ENCODE assay signal across 10 cellular contexts in genomic region chr19:39127812-39128510, GRCh38. TPM values are rescaled to one million over a fixed set of nuclear protein-coding genes. Genes with fewer than 3 reads are reported as not detected.
DNase-seq lines count a peak whose midpoint lies in the region; ATAC-seq and TF ChIP-seq lines count a peak whose summit lies in the region.
"Had no signal": no experiment of that assay in that cellular context is flagged by ENCODE, and none has a peak within 500 bp of the region (broad histone marks: within the 10 kb centered on the region; RNA-seq: fewer than 3 reads in every experiment).

No MANE protein-coding gene starts in this region.

- H2AK5ac ChIP-seq in trophoblast cell (ENCODE audit: low read length) = peak overlapping the region; percentile 27

- no peak overlapping the region for H4K8ac ChIP-seq in trophoblast cell (ENCODE audit: low read depth, low read length)

- H3K4me3 Mint-ChIP-seq in Calu3 (ENCODE audit: low read depth, unreplicated experiment) = peak overlapping the region; percentile 94

- H3K18ac ChIP-seq in trophoblast cell (ENCODE audit: low read length) = no peak overlapping the region

- H4K12ac ChIP-seq in trophoblast cell (ENCODE audit: low read depth, low read length) = no peak overlapping the region

- H2BK12ac ChIP-seq in trophoblast cell (ENCODE audit: low read length) = no peak overlapping the region

- H3K27ac Mint-ChIP-seq in Calu3 (ENCODE audit: unreplicated experiment) = no peak overlapping the region

- in situ Hi-C loops in Panc1 (cut with HindIII; ENCODE audit: low pct_unique_long_range_greater_than_20kb, low sequenced_read_pairs) = no loop called here

- intact Hi-C loops in Calu3 (cut with micrococcal nuclease; ENCODE audit: unreplicated experiment) (no loop called here), Panc1 (cut with micrococcal nuclease; ENCODE audit: unreplicated experiment) (no loop called here), esophagus squamous epithelium (cut with DNase I) (no loop called here)

- no peaks in the 10 kb centered on the region for H3K27me3 Mint-ChIP-seq in Calu3 (ENCODE audit: unreplicated experiment)

- peaks cover 46% of the 10 kb centered on the region for H3K36me3 Mint-ChIP-seq in Calu3 (ENCODE audit: insufficient read depth, unreplicated experiment)

- POLR2A ChIA-PET in Panc1 (lab: Charles Lee) = interaction anchor here (0.7 to 1.0 kb wide), 2 partner anchors 12 to 18 kb away, joined by 3 read pairs; no protein-coding TSS in a partner anchor

- CTCF ChIA-PET in Calu3 (lab: Charles Lee) (interaction anchor here (0.6 kb wide), 1 partner anchor 200 kb away, joined by 3 read pairs; no protein-coding TSS in a partner anchor), Panc1 (lab: Charles Lee) (interaction anchor here (0.6 kb wide), 1 partner anchor 72 kb away, joined by 3 read pairs; no protein-coding TSS in a partner anchor)

- WGBS in esophagus squamous epithelium, 2 donors = 76 to 80% methylated on average over 1 to 3 of the region's 9 CpGs
- no CpG with 5 or more reads among the region's 9 CpGs for WGBS in trophoblast cell (ENCODE audit: extremely low coverage, insufficient coverage, insufficient read length)

- H3K14ac ChIP-seq in trophoblast cell (ENCODE audit: low read length) = no peak overlapping the region

- H4K91ac ChIP-seq in trophoblast cell (ENCODE audit: low read depth, low read length) = no peak overlapping the region

- peaks cover 75% of the 10 kb centered on the region for H3K4me1 Mint-ChIP-seq in Calu3 (ENCODE audit: low read depth, unreplicated experiment)

- H3K36me3 ChIP-seq in Panc1 (ENCODE audit: control insufficient read depth, insufficient read depth, low read length) (no peaks in the 10 kb centered on the region), esophagus squamous epithelium (no peaks in the 10 kb centered on the region), trophoblast cell (ENCODE audit: control insufficient read depth in 1 of 2, insufficient read depth in 2 of 2, low read length in 2 of 2) (peaks cover 0 to 3% of the 10 kb centered on the region in 2 experiments), SJCRH30 (no peaks in the 10 kb centered on the region)
- H3K36me3 ChIP-seq: heart right ventricle had no signal

- H3K79me2 ChIP-seq in trophoblast cell (ENCODE audit: control insufficient read depth, insufficient read depth, low read length, poor library complexity) = peaks cover 32% of the 10 kb centered on the region

- H3K9me3 Mint-ChIP-seq in Calu3 (ENCODE audit: low read depth, unreplicated experiment) = no peaks in the 10 kb centered on the region

- no peak for TF ChIP-seq POLR2A in esophagus squamous epithelium (IDR thresholded peaks at IDR 0.05)

- H3K9ac ChIP-seq in trophoblast cell (ENCODE audit: low read length) = no peak overlapping the region

- H2BK120ac ChIP-seq in trophoblast cell (ENCODE audit: insufficient read depth, low read length, poor library complexity) = no peak overlapping the region

- DNase-seq in Calu3 (peak; percentile 35), Panc1 (ENCODE audit: low read depth, low spot score) (no peak), esophagus squamous epithelium (lab: John Stamatoyannopoulos, UW) (no peak), trophoblast cell (no peak), AML-193 (lab: John Stamatoyannopoulos, UW) (no peak), SJCRH30 (no peak)
- DNase-seq in stimulated activated naive CD4-positive, alpha-beta T cell treated with Interleukin-2 at 50 U/mL for 16 hours (lab: John Stamatoyannopoulos, UW) = no peak
- DNase-seq: activated CD4-positive, alpha-beta T cell treated with anti-CD3 and anti-CD28 coated beads for 48 hours; heart right ventricle had no signal

- H3K27ac ChIP-seq in Panc1 (ENCODE audit: low read length) (peak overlapping the region; percentile 89), esophagus squamous epithelium (peak overlapping the region; percentile 79 to 95 (median 90)), trophoblast cell (ENCODE audit: low read depth, low read length) (no peak overlapping the region), SJCRH30 (no peak overlapping the region)
- H3K27ac ChIP-seq: heart right ventricle had no signal

- H3K4me1 ChIP-seq in Panc1 (ENCODE audit: control insufficient read depth, insufficient read depth, low read length) = peaks cover 65% of the 10 kb centered on the region
- H3K4me1 ChIP-seq in esophagus squamous epithelium = peaks cover 46 to 85% (median 47%) of the 10 kb centered on the region in 3 donors
- H3K4me1 ChIP-seq in trophoblast cell (ENCODE audit: control insufficient read depth in 1 of 2, insufficient read depth in 2 of 2, low read length in 2 of 2) = peaks cover 27 to 36% of the 10 kb centered on the region in 2 experiments
- peaks cover 20% of the 10 kb centered on the region for H3K4me1 ChIP-seq in SJCRH30

- no peak overlapping the region for H2AFZ ChIP-seq in trophoblast cell (ENCODE audit: insufficient read depth, low read length, poor library complexity)

- BruUV-seq in Calu3 (replicated peaks; lab: Mats Ljungman, UMichigan) (no TSS peak), Panc1 (replicated peaks; lab: Mats Ljungman, UMichigan) (no TSS peak)

- H3K4me3 ChIP-seq in Panc1 (ENCODE audit: low read depth in 2 of 2, low read length in 2 of 2) (peak overlapping the region; percentile 63 to 90), esophagus squamous epithelium (peak overlapping the region in 1 of 4 donors; percentile 84), trophoblast cell (ENCODE audit: low read depth, low read length) (no peak overlapping the region), SJCRH30 (no peak overlapping the region)

- peaks cover 12% of the 10 kb centered on the region for H3K79me1 ChIP-seq in trophoblast cell (ENCODE audit: low read length)

- H3K4me2 ChIP-seq in trophoblast cell (ENCODE audit: low read length) = no peak overlapping the region

- H3K23ac ChIP-seq in trophoblast cell (ENCODE audit: low read length) = no peak overlapping the region

- H3K4ac ChIP-seq in trophoblast cell (ENCODE audit: low read depth, low read length) = peak overlapping the region; percentile 23

- TF ChIP-seq CTCF in Calu3 (IDR thresholded peaks at IDR 0.05; ENCODE audit: unreplicated experiment) (no peak), Panc1 (IDR thresholded peaks at IDR 0.05) (no peak), esophagus squamous epithelium (IDR thresholded peaks at IDR 0.05) (no peak)

- ATAC-seq in Panc1 (peak; percentile 4; the same call in 1 of the 2 replicates), GM21526 (IDR thresholded peaks at IDR 0.05; ENCODE audit: low FRiP score, unreplicated experiment) (no peak)
- ATAC-seq: heart right ventricle had no signal

- H3K27me3 ChIP-seq in Panc1 (ENCODE audit: control insufficient read depth, insufficient read depth, low read length) = no peaks in the 10 kb centered on the region
- H3K27me3 ChIP-seq in esophagus squamous epithelium = no peaks in the 10 kb centered on the region
- no peaks in the 10 kb centered on the region for H3K27me3 ChIP-seq in trophoblast cell (ENCODE audit: insufficient read depth, low read length)
- no peaks in the 10 kb centered on the region for H3K27me3 ChIP-seq in SJCRH30
- H3K27me3 ChIP-seq: heart right ventricle had no signal

- H3K9me3 ChIP-seq in Panc1 (ENCODE audit: control insufficient read depth, insufficient read depth, low read depth, low read length) (no peaks in the 10 kb centered on the region), esophagus squamous epithelium (no peaks in the 10 kb centered on the region), trophoblast cell (ENCODE audit: insufficient read depth, low read depth, low read length) (no peaks in the 10 kb centered on the region), SJCRH30 (replicated peaks) (no peaks in the 10 kb centered on the region)
- H3K9me3 ChIP-seq: heart right ventricle had no signal

- no peak overlapping the region for H2BK5ac ChIP-seq in trophoblast cell (ENCODE audit: low read depth, low read length, poor library complexity)

RNA-seq across cellular contexts. Expression of gene PAK4, which starts 2.4 kb away (rescaled TPM):
- total RNA-seq in Calu3 (2022) = 75.7 and 89.2 TPM in 2 replicates
- total RNA-seq in Panc1 (2021; ENCODE audit: unreplicated experiment) = 311 TPM
- 362 TPM for polyA plus RNA-seq in Panc1 (2012; ENCODE audit: insufficient read length)
- 10 to 100 TPM; 12.2 to 40.1 (median 18.3) TPM for total RNA-seq in esophagus squamous epithelium
- 117 and 130 TPM in 2 replicates for polyA plus RNA-seq in trophoblast cell (2013)
- total RNA-seq in SJCRH30 (2014; rRNA removed; shearing (Covaris generic)) = 9.1 and 11.6 TPM in 2 replicates

RNA-seq across cellular contexts. Expression of gene ACP7, which starts 43.8 kb away (rescaled TPM):
- total RNA-seq in Calu3 (2022) = 6.6 and 9.5 TPM in 2 replicates
- 10.3 TPM for total RNA-seq in Panc1 (2021; ENCODE audit: unreplicated experiment)
- 8.1 TPM for polyA plus RNA-seq in Panc1 (2012; ENCODE audit: insufficient read length)
- under 1 TPM in 3 of 4 donors, not detected in 1; 0.19 to 0.57 (median 0.40) TPM for total RNA-seq in esophagus squamous epithelium
- not detected in 2 replicates for polyA plus RNA-seq in trophoblast cell (2013)
- not detected in 2 replicates for total RNA-seq in SJCRH30 (2014; rRNA removed; shearing (Covaris generic))
- total RNA-seq: heart right ventricle had no signal
- polyA plus RNA-seq: heart right ventricle had no signal

Comparison
In these comparisons a context has a peak if more than half of its experiments do, and no peak if none do; other contexts are left out.
1. H3K27ac ChIP-seq: peak in Panc1 (single experiment) and esophagus squamous epithelium (4 of 4); none in trophoblast cell (single experiment) and SJCRH30 (single experiment).
2. H3K4me3 ChIP-seq: peak in Panc1 (2 of 2); none in trophoblast cell (single experiment) and SJCRH30 (single experiment).